1 cellular context compared by ENCODE assay signal in the genomic region with DNA sequence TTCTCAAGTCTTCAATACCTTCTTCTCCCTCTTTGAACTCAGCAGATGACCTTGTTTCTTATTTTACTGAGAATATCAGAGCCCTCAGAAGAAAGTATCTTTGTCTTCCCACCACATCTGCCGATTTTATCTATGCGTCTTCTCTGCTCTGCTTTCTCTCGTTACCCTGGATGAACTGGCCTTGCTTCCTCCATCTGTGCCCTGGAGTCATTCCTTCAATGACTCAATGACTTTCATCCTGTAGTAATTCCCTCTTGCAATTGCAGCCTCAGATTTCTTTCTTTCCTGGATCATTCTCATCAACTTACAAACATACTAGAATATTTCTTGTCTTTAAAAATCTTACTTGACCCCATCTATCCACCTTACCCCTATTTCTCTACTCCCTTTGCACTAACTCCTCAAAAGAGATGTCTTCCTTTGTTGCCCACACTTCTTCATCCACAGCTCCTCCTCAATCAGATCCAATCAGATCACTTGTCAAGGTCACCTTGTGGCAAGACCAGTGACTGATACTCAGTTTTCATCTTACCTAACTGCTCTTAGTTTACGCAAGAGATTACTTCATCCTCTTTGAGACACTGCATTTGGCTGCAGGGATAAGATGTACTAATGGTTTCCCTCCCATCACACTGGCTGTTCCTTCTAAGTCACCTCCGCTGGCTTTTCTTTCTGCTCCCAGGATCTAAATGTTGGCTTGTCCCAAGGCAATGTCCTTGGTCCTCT.
A peak's percentile ranks its signal among the peaks of the same experiment; 100 is the strongest.
TF ChIP-seq lines count a peak whose summit lies in the region.

No MANE protein-coding gene starts in this region.

TF ChIP-seq in HepG2, 621 proteins besides CTCF, POLR2A, EP300 and RAD21:
- TF ChIP-seq CEBPB (IDR thresholded peaks at IDR 0.05; ENCODE audit: borderline replicate concordance, low read depth, low read length) (peak; percentile 40; the same call in 1 of the 2 replicates), ZNF253 (CRISPR knock-in tag; IDR thresholded peaks at IDR 0.05; ENCODE audit: borderline replicate concordance) (no peak), CEBPG (CRISPR knock-in tag; IDR thresholded peaks at IDR 0.05) (0 out of 2 replicates have a peak, but pooled peaks have one; percentile 18)
TF ChIP-seq in HepG2: peak in this region for 2.
